Comparison of ENCODE assay signal across 8 cellular contexts in genomic region chr5:144170276-144171024, GRCh38. TPM values are rescaled to one million over a fixed set of nuclear protein-coding genes. Genes with fewer than 3 reads are reported as not detected.
A peak's percentile ranks its signal among the peaks of the same experiment; 100 is the strongest.
DNase-seq lines count a peak whose midpoint lies in the region; ATAC-seq and TF ChIP-seq lines count a peak whose summit lies in the region.

Gene KCTD16 (plus strand): TSS chr5:144170873.
Gene YIPF5 (minus strand): TSS chr5:144170659. CDS start chr5:144169955, 704 bp downstream.

- DNase-seq in AG04449 (ENCODE audit: low read depth, low spot score) (peak; percentile 85), NCI-H2196 (lab: John Stamatoyannopoulos, UW; ENCODE audit: unreplicated experiment) (peak; percentile 96), mammary epithelial cell (peak; percentile 97)

- dilution Hi-C loops in mammary epithelial cell (cut with HindIII; ENCODE audit: low sequenced_read_pairs) = no loop called here

- H2AFZ ChIP-seq in mammary epithelial cell (ENCODE audit: low read depth, low read length) = peak within 1 kb of the TSS; percentile 99

- BruUV-seq in mammary epithelial cell (replicated peaks; lab: Mats Ljungman, UMichigan) = no TSS peak

- H3K4me1 ChIP-seq in mammary epithelial cell (ENCODE audit: insufficient read depth, low read length) (peaks cover 13% of the 10 kb centered on the region), iPS-20b (ENCODE audit: insufficient read depth, low read length) (peaks cover 9% of the 10 kb centered on the region), skeletal muscle tissue (ENCODE audit: control insufficient read depth in 3 of 3, insufficient read depth in 3 of 3, low read length in 3 of 3) (peaks cover 9 to 18% (median 10%) of the 10 kb centered on the region in 3 donors)

- WGBS in mammary epithelial cell (ENCODE audit: low coverage, missing lambda C conversion rate) = 3% methylated on average over 27 of the region's 39 CpGs

- peak within 1 kb of the TSS; percentile 91 for H3K9ac ChIP-seq in mammary epithelial cell (ENCODE audit: insufficient read depth, low read length)
- H3K9ac ChIP-seq in iPS-20b (ENCODE audit: low read depth, low read length) = peak within 1 kb of the TSS; percentile 93
- H3K9ac ChIP-seq in skeletal muscle tissue (ENCODE audit: low read depth in 1 of 3, low read length in 3 of 3) = peak within 1 kb of the TSS; percentile 86 to 95 (median 94)

- H3K4me3 ChIP-seq in AG04449 (ENCODE audit: low read depth, low read length) (peak within 1 kb of the TSS; percentile 83), mammary epithelial cell (replicated peaks in 1 of 3; ENCODE audit: insufficient read depth in 1 of 3, low read depth in 2 of 3, low read length in 3 of 3) (peak within 1 kb of the TSS; percentile 77 to 99 (median 94)), iPS-20b (ENCODE audit: low read length) (peak within 1 kb of the TSS; percentile 99), skeletal muscle tissue (ENCODE audit: low read length in 3 of 3) (peak within 1 kb of the TSS; percentile 79 to 99 (median 92))

- H3K4me2 ChIP-seq in mammary epithelial cell (ENCODE audit: insufficient read depth, low read depth, low read length) = peak within 1 kb of the TSS; percentile 86

- peaks cover 48% of the 10 kb centered on the region for H3K79me2 ChIP-seq in mammary epithelial cell (ENCODE audit: insufficient read depth, low read length)

- POLR2A ChIA-PET in AG04449 (lab: Yijun Ruan, JAX) = interaction anchor here (0.6 to 1.7 kb wide), 8 partner anchors 8 to 1919 kb away, joined by 3 to 6 read pairs (median 3); no protein-coding TSS in a partner anchor

- CTCF ChIA-PET in AG04449 (lab: Yijun Ruan, JAX) = interaction anchor here (1.0 to 1.5 kb wide), 4 partner anchors 10 to 1167 kb away, joined by 3 to 4 read pairs (median 4); no protein-coding TSS in a partner anchor
- CTCF ChIA-PET in mammary epithelial cell (lab: Charles Lee; ENCODE audit: low non-redundant PET) = interaction anchor here (0.6 kb wide), 1 partner anchor 1655 kb away, joined by 7 read pairs; no protein-coding TSS in a partner anchor

- no peaks in the 10 kb centered on the region for H4K20me1 ChIP-seq in mammary epithelial cell (ENCODE audit: insufficient read depth, low read length)

- H3K27me3 ChIP-seq in mammary epithelial cell (ENCODE audit: insufficient read depth, low read length) = no peaks in the 10 kb centered on the region
- H3K27me3 ChIP-seq in iPS-20b (ENCODE audit: insufficient read depth, low read length) = no peaks in the 10 kb centered on the region
- peaks cover 0 to 5% (median 2%) of the 10 kb centered on the region in 3 donors for H3K27me3 ChIP-seq in skeletal muscle tissue (ENCODE audit: control insufficient read depth in 3 of 3, insufficient read depth in 3 of 3, low read length in 3 of 3)

- intact Hi-C loops in mammary epithelial cell (cut with micrococcal nuclease) = no loop called here

- peak within 1 kb of the TSS; percentile 78 for H3K27ac ChIP-seq in VCaP
- peak within 1 kb of the TSS; percentile 90 for H3K27ac ChIP-seq in mammary epithelial cell (ENCODE audit: insufficient read depth, low read depth, low read length)
- peak within 1 kb of the TSS; percentile 48 for H3K27ac ChIP-seq in iPS-20b (ENCODE audit: low read length)
- peak within 1 kb of the TSS; percentile 75 for H3K27ac ChIP-seq in skeletal muscle tissue (ENCODE audit: low read depth, low read length)

- in situ Hi-C loops in mammary epithelial cell (cut with MboI; ENCODE audit: low sequenced_read_pairs in 2 of 2) = no loop called here

- H3K36me3 ChIP-seq in mammary epithelial cell (ENCODE audit: insufficient read depth, low read length) (no peaks in the 10 kb centered on the region), iPS-20b (ENCODE audit: insufficient read depth, low read depth, low read length) (peaks cover 27% of the 10 kb centered on the region), skeletal muscle tissue (ENCODE audit: control insufficient read depth in 3 of 3, insufficient read depth in 3 of 3, low read length in 3 of 3) (peaks cover 0 to 14% (median 4%) of the 10 kb centered on the region in 3 donors)

- ATAC-seq in GM18873 (IDR thresholded peaks at IDR 0.05; ENCODE audit: low FRiP score, unreplicated experiment) = peak; percentile 100
- peak; percentile 99 for ATAC-seq in HG03135 (IDR thresholded peaks at IDR 0.05; ENCODE audit: unreplicated experiment)

- TF ChIP-seq CTCF in AG04449 (IDR thresholded peaks at IDR 0.05; ENCODE audit: insufficient read depth, low read length, missing control alignments) (no peak), VCaP (conservative IDR thresholded peaks at IDR 0.05) (no peak), mammary epithelial cell (conservative IDR thresholded peaks at IDR 0.05 in 1 of 2, IDR thresholded peaks at IDR 0.05 in 1 of 2; ENCODE audit: extremely low read depth in 1 of 2, insufficient read depth in 1 of 2, low read depth in 1 of 2, low read length in 2 of 2) (no peak)

- H3K9me3 ChIP-seq in mammary epithelial cell (replicated peaks; ENCODE audit: insufficient read depth, low read length) (no peaks in the 10 kb centered on the region), iPS-20b (ENCODE audit: insufficient read depth, low read depth, low read length) (no peaks in the 10 kb centered on the region), skeletal muscle tissue (ENCODE audit: control insufficient read depth in 3 of 3, low read length in 3 of 3) (no peaks in the 10 kb centered on the region)

RNA-seq across cellular contexts. Expression of gene KCTD16, which starts in this region (rescaled TPM):
- total RNA-seq in mammary epithelial cell (under 1 TPM; 0.21 to 0.33 TPM), skeletal muscle tissue (under 0.01 TPM)
- polyA plus RNA-seq in mammary epithelial cell = 0.03 TPM
- not detected for polyA minus RNA-seq in mammary epithelial cell

RNA-seq across cellular contexts. Expression of gene YIPF5, which starts in this region (rescaled TPM):
- total RNA-seq in mammary epithelial cell = 10 to 100 TPM; 60.0 to 80.9 TPM
- polyA plus RNA-seq in mammary epithelial cell = 57.4 TPM
- polyA minus RNA-seq in mammary epithelial cell = 9.5 TPM
- 43.3 TPM for total RNA-seq in skeletal muscle tissue

Comparison
In these comparisons a context has a peak if more than half of its experiments do, and no peak if none do; other contexts are left out.
1. Peak in every context shown above with its lines: DNase-seq, ATAC-seq, H3K4me3 ChIP-seq and H3K27ac ChIP-seq.